8 cellular contexts compared by ENCODE assay signal in the genomic region with DNA sequence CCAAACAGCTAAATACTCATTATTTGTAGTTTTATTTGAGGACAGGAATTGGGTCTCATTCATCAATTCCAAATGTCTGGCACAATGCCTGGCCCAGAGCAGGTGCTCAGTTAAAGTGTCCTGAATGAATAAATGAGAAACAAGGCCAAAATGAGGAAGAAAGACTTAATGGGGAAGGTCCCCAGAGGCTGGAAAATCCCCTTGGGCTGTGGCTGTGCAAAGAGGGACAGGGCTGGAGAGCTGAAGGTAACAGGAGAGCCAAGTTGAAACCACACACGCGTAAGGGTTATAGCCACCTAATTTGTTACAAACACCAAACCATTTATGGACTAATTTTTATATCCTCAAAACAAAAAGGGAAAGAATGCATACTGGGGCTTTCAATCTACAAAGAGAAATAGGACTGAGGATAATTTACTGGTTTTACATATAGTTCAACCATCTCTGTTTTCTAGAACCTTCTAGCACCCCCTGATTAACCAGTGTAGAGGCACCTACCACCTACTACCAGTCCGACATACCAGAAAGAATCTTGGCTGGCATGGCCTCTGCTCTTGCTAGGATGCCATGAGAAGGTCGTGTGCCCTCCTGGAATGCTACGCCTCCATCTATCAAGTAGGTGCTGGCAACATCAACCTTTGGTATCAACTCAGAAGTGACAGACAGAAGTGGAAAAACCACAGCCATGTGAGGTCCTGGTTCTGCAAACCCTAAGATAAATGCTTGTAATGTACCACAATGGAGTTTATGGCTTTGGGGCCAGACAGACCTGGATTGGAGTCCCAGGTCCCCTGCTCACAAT. TPM values are rescaled to one million over a fixed set of nuclear protein-coding genes. Genes with fewer than 3 reads are reported as not detected.
DNase-seq lines count a peak whose midpoint lies in the region; ATAC-seq and TF ChIP-seq lines count a peak whose summit lies in the region.

No MANE protein-coding gene starts in this region.

- no peaks in the 10 kb centered on the region for H3K27me3 Mint-ChIP-seq in activated naive CD8-positive, alpha-beta T cell
- no peaks in the 10 kb centered on the region for H3K27me3 Mint-ChIP-seq in mesothelial cell of epicardium (ENCODE audit: low read depth)

- H3K36me3 Mint-ChIP-seq in activated naive CD8-positive, alpha-beta T cell, result peaks cover 13% of the 10 kb centered on the region
- peaks cover 3% of the 10 kb centered on the region for H3K36me3 Mint-ChIP-seq in mesothelial cell of epicardium

- peak overlapping the region; percentile 87 for H3K4me3 Mint-ChIP-seq in activated naive CD8-positive, alpha-beta T cell
- no peak overlapping the region for H3K4me3 Mint-ChIP-seq in mesothelial cell of epicardium

- H3K4me1 Mint-ChIP-seq in activated naive CD8-positive, alpha-beta T cell (ENCODE audit: low read depth), result peaks cover 97% of the 10 kb centered on the region
- H3K4me1 Mint-ChIP-seq in mesothelial cell of epicardium, result peaks cover 75% of the 10 kb centered on the region

- peak overlapping the region; percentile 94 for H3K27ac Mint-ChIP-seq in activated naive CD8-positive, alpha-beta T cell
- H3K27ac Mint-ChIP-seq in mesothelial cell of epicardium, result peak overlapping the region; percentile 94

- DNase-seq in CD1c-positive myeloid dendritic cell (ENCODE audit: extremely low spot score), result peak; percentile 71
- no peak for DNase-seq in mesothelial cell of epicardium (ENCODE audit: low spot score in 2 of 2, unreplicated experiment in 2 of 2)
- no peak for DNase-seq in stimulated activated CD4-positive, alpha-beta T cell treated with anti-CD3 and anti-CD28 coated beads, Interleukin-12 subunit alpha, Interleukin-12 subunit beta, amount 100 ng/mL, for 4 hours
- DNase-seq in NCI-H187 treated with DMSO at 0.1 percent for 48 hours (lab: John Stamatoyannopoulos, UW), result no peak
- DNase-seq in AML-193 (lab: John Stamatoyannopoulos, UW), result no peak

- ATAC-seq in HG02642 (IDR thresholded peaks at IDR 0.05; ENCODE audit: poor library complexity, unreplicated experiment), result peak; percentile 67
- ATAC-seq in GM21737 (IDR thresholded peaks at IDR 0.05; ENCODE audit: unreplicated experiment), result no peak

- no peaks in the 10 kb centered on the region for H3K9me3 Mint-ChIP-seq in activated naive CD8-positive, alpha-beta T cell (ENCODE audit: low read depth)
- no peaks in the 10 kb centered on the region for H3K9me3 Mint-ChIP-seq in mesothelial cell of epicardium

- no peak for TF ChIP-seq CTCF in mesothelial cell of epicardium (IDR thresholded peaks at IDR 0.05; ENCODE audit: unreplicated experiment)

RNA-seq across cellular contexts. Expression of a gene that starts 28.4 kb away (rescaled TPM):
- total RNA-seq in mesothelial cell of epicardium, result 321 to 346 TPM (median 341 TPM) in 3 replicates
